ENCODE assay signal across 9 cellular contexts in genomic region chr1:186482661-186483255, GRCh38. TPM values are rescaled to one million over a fixed set of nuclear protein-coding genes. Genes with fewer than 3 reads are reported as not detected.
DNase-seq lines count a peak whose midpoint lies in the region; ATAC-seq and TF ChIP-seq lines count a peak whose summit lies in the region.
"Had no signal": no experiment of that assay in that cellular context is flagged by ENCODE, and none has a peak within 500 bp of the region (broad histone marks: within the 10 kb centered on the region; RNA-seq: fewer than 3 reads in every experiment).

No MANE protein-coding gene starts in this region.

- no peaks in the 10 kb centered on the region for H3K27me3 ChIP-seq in OCI-LY3 (ENCODE audit: low read depth, low read length)

- intact Hi-C loops in activated T-helper 2 cell treated with anti-CD3 and anti-CD28 coated beads, Interferon-gamma antibody, Interleukin-2, Interleukin-4, amounts not matched to agents 10 μg/mL and 5 μg/mL and 100 μg/mL, durations not matched to agents 14 hours and 24 hours and 36 hours (cut with micrococcal nuclease) = loop anchor here (1.0 to 10.0 kb wide), 5 partner anchors 80 to 504 kb away; partner anchors contain the start of genes PLA2G4A and PTGS2

- no peak overlapping the region for H3K9ac ChIP-seq in OCI-LY3 (ENCODE audit: low read length)

- H2AFZ ChIP-seq in OCI-LY3 (ENCODE audit: low read depth, low read length) = 0 out of 2 replicates have a peak overlapping the region, but pooled peaks have one; percentile 12

- no peaks in the 10 kb centered on the region for H3K36me3 Mint-ChIP-seq in activated T-helper 2 cell treated with anti-CD3 and anti-CD28 coated beads, Interferon-gamma antibody, Interleukin-2, Interleukin-4, amounts not matched to agents 10 μg/mL and 5 μg/mL and 100 μg/mL, durations not matched to agents 14 hours and 24 hours and 36 hours (ENCODE audit: low read depth)
- H3K36me3 Mint-ChIP-seq in progenitor cell of endocrine pancreas (ENCODE audit: insufficient read depth) = no peaks in the 10 kb centered on the region
- H3K36me3 Mint-ChIP-seq: activated naive CD8-positive, alpha-beta T cell had no signal

- H3K27ac ChIP-seq in OCI-LY3 (ENCODE audit: low read length) = no peak overlapping the region

- peaks cover 29% of the 10 kb centered on the region for H3K4me1 ChIP-seq in OCI-LY3 (ENCODE audit: low read length)

- no peaks in the 10 kb centered on the region for H3K9me3 Mint-ChIP-seq in activated T-helper 2 cell treated with anti-CD3 and anti-CD28 coated beads, Interferon-gamma antibody, Interleukin-2, Interleukin-4, amounts not matched to agents 10 μg/mL and 5 μg/mL and 100 μg/mL, durations not matched to agents 14 hours and 24 hours and 36 hours
- H3K9me3 Mint-ChIP-seq in progenitor cell of endocrine pancreas (ENCODE audit: low read depth) = no peaks in the 10 kb centered on the region

- no peaks in the 10 kb centered on the region for H3K36me3 ChIP-seq in OCI-LY3 (replicated peaks; ENCODE audit: low read depth, low read length)

- H4K20me1 ChIP-seq in OCI-LY3 (ENCODE audit: insufficient read depth, low read length) = no peaks in the 10 kb centered on the region

- H3K79me2 ChIP-seq in OCI-LY3 (ENCODE audit: low read length) = no peaks in the 10 kb centered on the region

- H3K4me2 ChIP-seq in OCI-LY3 (ENCODE audit: low read length) = peak overlapping the region; percentile 39

- peak; percentile 68 for ATAC-seq in GM19463 (IDR thresholded peaks at IDR 0.05; ENCODE audit: unreplicated experiment)
- ATAC-seq in HG03571 (IDR thresholded peaks at IDR 0.05; ENCODE audit: unreplicated experiment) = peak; percentile 62
- ATAC-seq in HG02852 (IDR thresholded peaks at IDR 0.05; ENCODE audit: unreplicated experiment) = no peak

- TF ChIP-seq CTCF in OCI-LY3 (IDR thresholded peaks at IDR 0.05; ENCODE audit: low read depth, low read length) = peak; percentile 100
- peak; percentile 90 for TF ChIP-seq CTCF in progenitor cell of endocrine pancreas (IDR thresholded peaks at IDR 0.05; ENCODE audit: unreplicated experiment)

- DNase-seq in DMS53 (lab: John Stamatoyannopoulos, UW) (peak; percentile 75), glomerular endothelial cell (ENCODE audit: extremely low read depth, low read depth, low spot score) (peak; percentile 65), progenitor cell of endocrine pancreas (ENCODE audit: low spot score, unreplicated experiment) (peak; percentile 51)
- peak; percentile 17 for DNase-seq in activated T-helper 2 cell treated with anti-CD3 and anti-CD28 coated beads, Interferon-gamma antibody, Interleukin-2, Interleukin-4, amounts not matched to agents 10 μg/mL and 5 μg/mL and 100 μg/mL, durations not matched to agents 14 hours and 24 hours and 36 hours (ENCODE audit: low spot score)

- no peaks in the 10 kb centered on the region for H3K9me3 ChIP-seq in OCI-LY3 (ENCODE audit: insufficient read depth, low read length)

- H3K27ac Mint-ChIP-seq in activated T-helper 2 cell treated with anti-CD3 and anti-CD28 coated beads, Interferon-gamma antibody, Interleukin-2, Interleukin-4, amounts not matched to agents 10 μg/mL and 5 μg/mL and 100 μg/mL, durations not matched to agents 14 hours and 24 hours and 36 hours = no peak overlapping the region
- H3K27ac Mint-ChIP-seq in progenitor cell of endocrine pancreas = no peak overlapping the region
- H3K27ac Mint-ChIP-seq: activated naive CD8-positive, alpha-beta T cell had no signal

- no peaks in the 10 kb centered on the region for H3K4me1 Mint-ChIP-seq in activated T-helper 2 cell treated with anti-CD3 and anti-CD28 coated beads, Interferon-gamma antibody, Interleukin-2, Interleukin-4, amounts not matched to agents 10 μg/mL and 5 μg/mL and 100 μg/mL, durations not matched to agents 14 hours and 24 hours and 36 hours (ENCODE audit: low read depth)
- no peaks in the 10 kb centered on the region for H3K4me1 Mint-ChIP-seq in progenitor cell of endocrine pancreas (ENCODE audit: low read depth)

- no peak overlapping the region for H3K4me3 Mint-ChIP-seq in activated T-helper 2 cell treated with anti-CD3 and anti-CD28 coated beads, Interferon-gamma antibody, Interleukin-2, Interleukin-4, amounts not matched to agents 10 μg/mL and 5 μg/mL and 100 μg/mL, durations not matched to agents 14 hours and 24 hours and 36 hours (ENCODE audit: low read depth)
- no peak overlapping the region for H3K4me3 Mint-ChIP-seq in progenitor cell of endocrine pancreas (ENCODE audit: low read depth)
- H3K4me3 Mint-ChIP-seq: activated naive CD8-positive, alpha-beta T cell had no signal

- H3K27me3 Mint-ChIP-seq in activated T-helper 2 cell treated with anti-CD3 and anti-CD28 coated beads, Interferon-gamma antibody, Interleukin-2, Interleukin-4, amounts not matched to agents 10 μg/mL and 5 μg/mL and 100 μg/mL, durations not matched to agents 14 hours and 24 hours and 36 hours (ENCODE audit: low read depth) = peaks cover 19% of the 10 kb centered on the region
- H3K27me3 Mint-ChIP-seq in progenitor cell of endocrine pancreas = peaks cover 3% of the 10 kb centered on the region

- no peak overlapping the region for H3K4me3 ChIP-seq in OCI-LY3 (ENCODE audit: low read length)

RNA-seq across cellular contexts. Expression of gene PDC, which starts 21.8 kb away (rescaled TPM):
- not detected in 2 replicates for total RNA-seq in activated T-helper 2 cell treated with anti-CD3 and anti-CD28 coated beads, Interferon-gamma antibody, Interleukin-2, Interleukin-4, amounts not matched to agents 10 μg/mL and 5 μg/mL and 100 μg/mL, durations not matched to agents 14 hours and 24 hours and 36 hours
- total RNA-seq in glomerular endothelial cell = not detected in 2 replicates
- not detected in 2 replicates for total RNA-seq in progenitor cell of endocrine pancreas

Comparison
In these comparisons a context has a peak if more than half of its experiments do, and no peak if none do; other contexts are left out.
1. DNase-seq: peak in every context shown above with its lines; median percentile 75 in DMS53; 65 in glomerular endothelial cell; 51 in progenitor cell of endocrine pancreas; 17 in activated T-helper 2 cell treated with anti-CD3 and anti-CD28 coated beads, Interferon-gamma antibody, Interleukin-2, Interleukin-4, amounts not matched to agents 10 μg/mL and 5 μg/mL and 100 μg/mL, durations not matched to agents 14 hours and 24 hours and 36 hours.